In genomic region chr20:49915118-49915379, GRCh38 we compare ENCODE assay signal across 8 cellular contexts. TPM values are rescaled to one million over a fixed set of nuclear protein-coding genes. Genes with fewer than 3 reads are reported as not detected.
DNase-seq lines count a peak whose midpoint lies in the region; ATAC-seq and TF ChIP-seq lines count a peak whose summit lies in the region.

No MANE protein-coding gene starts in this region.

- H3K36me3 Mint-ChIP-seq in CD8-positive, alpha-beta T cell = peaks cover 17% of the 10 kb centered on the region
- H3K36me3 Mint-ChIP-seq in activated T-helper 1 cell treated with anti-CD3 and anti-CD28 coated beads, Interleukin-12 subunit alpha, Interleukin-12 subunit beta, Interleukin-2, Interleukin-4 antibody, amounts not matched to agents 30 ng/mL and 10 ng/mL and 1 ng/mL, durations not matched to agents 14 hours and 24 hours and 36 hours (ENCODE audit: low read depth) = peaks cover 5% of the 10 kb centered on the region

- no peaks in the 10 kb centered on the region for H3K27me3 Mint-ChIP-seq in CD8-positive, alpha-beta T cell (ENCODE audit: low read depth)
- H3K27me3 Mint-ChIP-seq in activated T-helper 1 cell treated with anti-CD3 and anti-CD28 coated beads, Interleukin-12 subunit alpha, Interleukin-12 subunit beta, Interleukin-2, Interleukin-4 antibody, amounts not matched to agents 30 ng/mL and 10 ng/mL and 1 ng/mL, durations not matched to agents 14 hours and 24 hours and 36 hours (ENCODE audit: insufficient read depth) = no peaks in the 10 kb centered on the region
- no peaks in the 10 kb centered on the region for H3K27me3 Mint-ChIP-seq in stimulated activated naive CD8-positive, alpha-beta T cell treated with anti-CD3 and anti-CD28 coated beads, Interleukin-15, amount 100 ng/mL, for 72 hours

- no peaks in the 10 kb centered on the region for H3K9me3 ChIP-seq in CD8-positive, alpha-beta T cell (ENCODE audit: low read length)
- no peaks in the 10 kb centered on the region for H3K9me3 ChIP-seq in iPS DF 6.9 (ENCODE audit: control insufficient read depth, insufficient read depth, low read length)

- H3K27ac Mint-ChIP-seq in CD8-positive, alpha-beta T cell = peak overlapping the region; percentile 100
- H3K27ac Mint-ChIP-seq in activated T-helper 1 cell treated with anti-CD3 and anti-CD28 coated beads, Interleukin-12 subunit alpha, Interleukin-12 subunit beta, Interleukin-2, Interleukin-4 antibody, amounts not matched to agents 30 ng/mL and 10 ng/mL and 1 ng/mL, durations not matched to agents 14 hours and 24 hours and 36 hours = peak overlapping the region; percentile 99
- peak overlapping the region; percentile 100 for H3K27ac Mint-ChIP-seq in stimulated activated naive CD8-positive, alpha-beta T cell treated with anti-CD3 and anti-CD28 coated beads, Interleukin-15, amount 100 ng/mL, for 72 hours

- peak overlapping the region; percentile 67 for H3K4me3 ChIP-seq in CD8-positive, alpha-beta T cell (ENCODE audit: low read depth, low read length)
- peak overlapping the region; percentile 61 for H3K4me3 ChIP-seq in iPS DF 6.9 (ENCODE audit: low read length)

- peak overlapping the region; percentile 99 for H3K27ac ChIP-seq in CD8-positive, alpha-beta T cell (ENCODE audit: low read depth, low read length)
- no peak overlapping the region for H3K27ac ChIP-seq in iPS DF 6.9 (ENCODE audit: low read length)

- H3K27me3 ChIP-seq in CD8-positive, alpha-beta T cell (ENCODE audit: insufficient read depth, low read length) = no peaks in the 10 kb centered on the region
- H3K27me3 ChIP-seq in iPS DF 6.9 (ENCODE audit: control insufficient read depth, insufficient read depth, low read length) = no peaks in the 10 kb centered on the region

- peaks cover 21% of the 10 kb centered on the region for H3K4me1 ChIP-seq in CD8-positive, alpha-beta T cell (ENCODE audit: insufficient read depth, low read length)
- no peaks in the 10 kb centered on the region for H3K4me1 ChIP-seq in iPS DF 6.9 (ENCODE audit: control insufficient read depth, insufficient read depth, low read length)

- POLR2A ChIA-PET in CD8-positive, alpha-beta T cell (lab: Charles Lee) = no interaction called here
- POLR2A ChIA-PET in HEK293T (lab: Yijun Ruan, JAX) = interaction anchor here (1.0 to 1.3 kb wide), 3 partner anchors 9 to 13 kb away, joined by 3 to 4 read pairs (median 3); no protein-coding TSS in a partner anchor

- CTCF ChIA-PET in CD8-positive, alpha-beta T cell (lab: Charles Lee) = interaction anchor here (1.9 to 2.9 kb wide), 3 partner anchors 10 to 64 kb away, joined by 6 to 7 read pairs (median 6); no protein-coding TSS in a partner anchor
- CTCF ChIA-PET in HEK293T (lab: Yijun Ruan, JAX) = no interaction called here

- WGBS in iPS DF 6.9 (ENCODE audit: insufficient coverage, insufficient read length) = no CpG with 5 or more reads among the region's 23 CpGs

- DNase-seq in CD8-positive, alpha-beta T cell = no peak
- DNase-seq in activated T-helper 1 cell treated with anti-CD3 and anti-CD28 coated beads, Interleukin-12 subunit alpha, Interleukin-12 subunit beta, Interleukin-2, Interleukin-4 antibody, amounts not matched to agents 30 ng/mL and 10 ng/mL and 1 ng/mL, durations not matched to agents 14 hours and 24 hours and 36 hours (ENCODE audit: low spot score) = no peak
- DNase-seq in iPS DF 6.9 (ENCODE audit: low read depth, low spot score) = no peak
- no peak for DNase-seq in stimulated activated naive CD8-positive, alpha-beta T cell treated with anti-CD3 and anti-CD28 coated beads, Interleukin-15, amount 100 ng/mL, for 72 hours
- DNase-seq in left colon = no peak
- no peak for DNase-seq in NCI-H2029 treated with DMSO at 0.1 percent for 48 hours (lab: John Stamatoyannopoulos, UW)
- DNase-seq in HEK293T (ENCODE audit: extremely low spot score) = no peak

- peak; percentile 70 for ATAC-seq in CD8-positive, alpha-beta T cell
- peak; percentile 3 for ATAC-seq in HG02678 (IDR thresholded peaks at IDR 0.05; ENCODE audit: unreplicated experiment)
- ATAC-seq in stimulated activated naive CD8-positive, alpha-beta T cell treated with anti-CD3 and anti-CD28 coated beads, Interleukin-15, amount 100 ng/mL, for 72 hours = peak; percentile 64
- ATAC-seq in left colon = no peak

- peak overlapping the region; percentile 98 for H3K4me3 Mint-ChIP-seq in CD8-positive, alpha-beta T cell
- peak overlapping the region; percentile 95 for H3K4me3 Mint-ChIP-seq in activated T-helper 1 cell treated with anti-CD3 and anti-CD28 coated beads, Interleukin-12 subunit alpha, Interleukin-12 subunit beta, Interleukin-2, Interleukin-4 antibody, amounts not matched to agents 30 ng/mL and 10 ng/mL and 1 ng/mL, durations not matched to agents 14 hours and 24 hours and 36 hours
- H3K4me3 Mint-ChIP-seq in stimulated activated naive CD8-positive, alpha-beta T cell treated with anti-CD3 and anti-CD28 coated beads, Interleukin-15, amount 100 ng/mL, for 72 hours = peak overlapping the region; percentile 92 to 99

- no peaks in the 10 kb centered on the region for H3K9me3 Mint-ChIP-seq in CD8-positive, alpha-beta T cell
- H3K9me3 Mint-ChIP-seq in activated T-helper 1 cell treated with anti-CD3 and anti-CD28 coated beads, Interleukin-12 subunit alpha, Interleukin-12 subunit beta, Interleukin-2, Interleukin-4 antibody, amounts not matched to agents 30 ng/mL and 10 ng/mL and 1 ng/mL, durations not matched to agents 14 hours and 24 hours and 36 hours = no peaks in the 10 kb centered on the region
- H3K9me3 Mint-ChIP-seq in stimulated activated naive CD8-positive, alpha-beta T cell treated with anti-CD3 and anti-CD28 coated beads, Interleukin-15, amount 100 ng/mL, for 72 hours = no peaks in the 10 kb centered on the region

- H3K36me3 ChIP-seq in CD8-positive, alpha-beta T cell (ENCODE audit: insufficient read depth, low read length) = no peaks in the 10 kb centered on the region
- H3K36me3 ChIP-seq in iPS DF 6.9 (ENCODE audit: control insufficient read depth, insufficient read depth, low read length) = no peaks in the 10 kb centered on the region

- H3K4me1 Mint-ChIP-seq in CD8-positive, alpha-beta T cell (ENCODE audit: low read depth) = peaks cover 39% of the 10 kb centered on the region
- H3K4me1 Mint-ChIP-seq in activated T-helper 1 cell treated with anti-CD3 and anti-CD28 coated beads, Interleukin-12 subunit alpha, Interleukin-12 subunit beta, Interleukin-2, Interleukin-4 antibody, amounts not matched to agents 30 ng/mL and 10 ng/mL and 1 ng/mL, durations not matched to agents 14 hours and 24 hours and 36 hours (ENCODE audit: low read depth) = peaks cover 27% of the 10 kb centered on the region
- H3K4me1 Mint-ChIP-seq in stimulated activated naive CD8-positive, alpha-beta T cell treated with anti-CD3 and anti-CD28 coated beads, Interleukin-15, amount 100 ng/mL, for 72 hours = peaks cover 41% of the 10 kb centered on the region

- no peak for TF ChIP-seq CTCF in CD8-positive, alpha-beta T cell (IDR thresholded peaks at IDR 0.05)

- intact Hi-C loops in CD8-positive, alpha-beta T cell (cut with DNase I, micrococcal nuclease) = loop anchor here (1.0 to 5.0 kb wide), 6 partner anchors 14 to 817 kb away; partner anchors contain the start of genes RNF114 (in 2 of the 2), SLC9A8 (in 2 of the 2), PARD6B (in 1 of the 2) and UBE2V1 (in 1 of the 2)
- intact Hi-C loops in activated T-helper 1 cell treated with anti-CD3 and anti-CD28 coated beads, Interleukin-12 subunit alpha, Interleukin-12 subunit beta, Interleukin-2, Interleukin-4 antibody, amounts not matched to agents 30 ng/mL and 10 ng/mL and 1 ng/mL, durations not matched to agents 14 hours and 24 hours and 36 hours (cut with micrococcal nuclease) = loop anchor here (1.0 to 2.0 kb wide), 4 partner anchors 21 to 305 kb away; partner anchors contain the start of genes RNF114 and SLC9A8
- intact Hi-C loops in left colon (cut with DNase I, micrococcal nuclease) = no loop called here

TF ChIP-seq in HEK293T, 16 proteins besides CTCF, POLR2A, EP300 and RAD21:
- TF ChIP-seq FOXK2 (IDR thresholded peaks at IDR 0.05) (no peak), HDGF (IDR thresholded peaks at IDR 0.05; ENCODE audit: borderline replicate concordance) (no peak), SP1 (IDR thresholded peaks at IDR 0.05) (no peak), LEF1 (IDR thresholded peaks at IDR 0.05; ENCODE audit: borderline replicate concordance) (no peak), NFRKB (IDR thresholded peaks at IDR 0.05) (no peak), CTBP1 (IDR thresholded peaks at IDR 0.05; ENCODE audit: borderline replicate concordance) (no peak), ARNT (IDR thresholded peaks at IDR 0.05) (no peak), ZNF384 (IDR thresholded peaks at IDR 0.05) (no peak), FOXM1 (IDR thresholded peaks at IDR 0.05; ENCODE audit: borderline replicate concordance) (no peak), ELF4 (IDR thresholded peaks at IDR 0.05) (no peak), TARDBP (IDR thresholded peaks at IDR 0.05) (no peak), L3MBTL2 (conservative IDR thresholded peaks at IDR 0.05) (no peak), SUZ12 (IDR thresholded peaks at IDR 0.05) (no peak), BHLHE40 (IDR thresholded peaks at IDR 0.05; ENCODE audit: borderline replicate concordance) (no peak)
TF ChIP-seq in HEK293T: peak in this region for 0.

RNA-seq across cellular contexts. Expression of gene SPATA2, which starts 0.3 kb away (rescaled TPM):
- total RNA-seq in CD8-positive, alpha-beta T cell = 10 to 100 TPM; 20.9 to 22.4 TPM
- total RNA-seq in activated T-helper 1 cell treated with anti-CD3 and anti-CD28 coated beads, Interleukin-12 subunit alpha, Interleukin-12 subunit beta, Interleukin-2, Interleukin-4 antibody, amounts not matched to agents 30 ng/mL and 10 ng/mL and 1 ng/mL, durations not matched to agents 14 hours and 24 hours and 36 hours = 9.7 and 10.4 TPM in 2 replicates
- 10 to 100 TPM; 19.9 to 22.0 TPM for total RNA-seq in left colon

RNA-seq across cellular contexts. Expression of gene RNF114, which starts 21.1 kb away (rescaled TPM):
- 100 to 1,000 TPM; 137 to 151 TPM for total RNA-seq in CD8-positive, alpha-beta T cell
- total RNA-seq in activated T-helper 1 cell treated with anti-CD3 and anti-CD28 coated beads, Interleukin-12 subunit alpha, Interleukin-12 subunit beta, Interleukin-2, Interleukin-4 antibody, amounts not matched to agents 30 ng/mL and 10 ng/mL and 1 ng/mL, durations not matched to agents 14 hours and 24 hours and 36 hours = 58.7 and 60.3 TPM in 2 replicates
- total RNA-seq in left colon = 10 to 100 TPM; 75.7 to 84.1 TPM

Comparison
In these comparisons a context has a peak if more than half of its experiments do, and no peak if none do; other contexts are left out.
1. intact Hi-C loops: an anchor here in CD8-positive, alpha-beta T cell (1.0 to 5.0 kb wide) and activated T-helper 1 cell treated with anti-CD3 and anti-CD28 coated beads, Interleukin-12 subunit alpha, Interleukin-12 subunit beta, Interleukin-2, Interleukin-4 antibody, amounts not matched to agents 30 ng/mL and 10 ng/mL and 1 ng/mL, durations not matched to agents 14 hours and 24 hours and 36 hours (1.0 to 2.0 kb wide); none called in left colon.